ENCODE assay signal across 22 cellular contexts in genomic region chr3:106160396-106160795, GRCh38.
"Had no signal": no experiment of that assay in that cellular context is flagged by ENCODE, and none has a peak within 500 bp of the region (broad histone marks: within the 10 kb centered on the region; RNA-seq: fewer than 3 reads in every experiment).

No MANE protein-coding gene starts in this region.

- DNase-seq: effector memory CD4-positive, alpha-beta T cell; heart left ventricle; hippocampal formation; kidney glomerular epithelial cell; mammary epithelial cell; mucosa of descending colon; naive thymus-derived CD8-positive, alpha-beta T cell; nucleus accumbens; posterior cingulate gyrus; spleen; stimulated activated CD4-positive, alpha-beta T cell treated with anti-CD3 and anti-CD28 coated beads, Interleukin-15, amount 100 ng/mL, for 24 hours; stimulated activated CD4-positive, alpha-beta T cell treated with anti-CD3 and anti-CD28 coated beads, Interleukin-2, amount 100 ng/mL, for 24 hours; stimulated activated CD4-positive, alpha-beta T cell treated with anti-CD3 and anti-CD28 coated beads, Interleukin-4, amount 100 ng/mL, for 4 hours; stimulated activated naive CD4-positive, alpha-beta T cell; stomach; substantia nigra; transverse colon had no signal

- H3K4me3 Mint-ChIP-seq: naive thymus-derived CD8-positive, alpha-beta T cell; neural crest cell had no signal

- H3K27me3 ChIP-seq: esophagus muscularis mucosa, heart left ventricle, spleen, stomach, transverse colon had no signal

- H3K4me1 ChIP-seq: esophagus muscularis mucosa, heart left ventricle, spleen, stomach had no signal

- H3K4me1 Mint-ChIP-seq: neural crest cell had no signal

- H3K9me3 ChIP-seq: mucosa of descending colon, stomach, thoracic aorta, transverse colon had no signal

- ATAC-seq: heart left ventricle; naive thymus-derived CD8-positive, alpha-beta T cell; sciatic nerve had no signal

- H3K36me3 ChIP-seq: esophagus muscularis mucosa, heart left ventricle, spleen, stomach, thoracic aorta, transverse colon had no signal

- H3K4me3 ChIP-seq: esophagus muscularis mucosa, heart left ventricle, mucosa of descending colon, spleen, stomach, thoracic aorta, transverse colon had no signal

- H3K27ac Mint-ChIP-seq: naive thymus-derived CD8-positive, alpha-beta T cell had no signal

- H3K27ac ChIP-seq: epithelial cell of prostate, esophagus muscularis mucosa, heart left ventricle, spleen, stomach, thoracic aorta, transverse colon had no signal
